ENCODE assay signal across 14 cellular contexts in genomic region chr4:9490986-9491385, GRCh38. TPM values are rescaled to one million over a fixed set of nuclear protein-coding genes. Genes with fewer than 3 reads are reported as not detected.
"Had no signal": no experiment of that assay in that cellular context is flagged by ENCODE, and none has a peak within 500 bp of the region (broad histone marks: within the 10 kb centered on the region; RNA-seq: fewer than 3 reads in every experiment).

No MANE protein-coding gene starts in this region.

RNA-seq across cellular contexts. Expression of gene DEFB131A, which starts 46.8 kb away (rescaled TPM):
- total RNA-seq: activated B cell treated with CpG ODN at 0.5 μM for 24 hours; activated CD4-positive, alpha-beta memory T cell treated with anti-CD3 and anti-CD28 coated beads for 36 hours; activated CD4-positive, alpha-beta memory T cell treated with anti-CD3 and anti-CD28 coated beads, Interleukin-2, amount 10 ng/mL, durations not matched to agents 7 days and 5 days; activated CD4-positive, alpha-beta T cell treated with anti-CD3 and anti-CD28 coated beads for 36 hours; activated CD4-positive, alpha-beta T cell treated with anti-CD3 and anti-CD28 coated beads, Interleukin-2, amount 10 ng/mL, durations not matched to agents 7 days and 5 days; activated CD8-positive, alpha-beta memory T cell treated with anti-CD3 and anti-CD28 coated beads for 36 hours; activated CD8-positive, alpha-beta memory T cell treated with anti-CD3 and anti-CD28 coated beads, Interleukin-2, amount 10 ng/mL, durations not matched to agents 7 days and 5 days; activated CD8-positive, alpha-beta T cell treated with anti-CD3 and anti-CD28 coated beads for 36 hours; activated CD8-positive, alpha-beta T cell treated with anti-CD3 and anti-CD28 coated beads, Interleukin-2, amount 10 ng/mL, durations not matched to agents 7 days and 5 days; T-cell; T-helper 1 cell treated with Interleukin-12 subunit alpha and Interleukin-12 subunit beta and Interleukin-4 antibody, amounts not matched to agents 30 ng/mL and 1 ng/mL, for 36 hours; T-helper 17 cell; T-helper 2 cell treated with Interferon-gamma antibody and Interleukin-4, amounts not matched to agents 100 ng/mL and 5 ng/mL, for 36 hours; WTC11 had no signal
